Comparison of ENCODE assay signal across 12 cellular contexts in the genomic region with DNA sequence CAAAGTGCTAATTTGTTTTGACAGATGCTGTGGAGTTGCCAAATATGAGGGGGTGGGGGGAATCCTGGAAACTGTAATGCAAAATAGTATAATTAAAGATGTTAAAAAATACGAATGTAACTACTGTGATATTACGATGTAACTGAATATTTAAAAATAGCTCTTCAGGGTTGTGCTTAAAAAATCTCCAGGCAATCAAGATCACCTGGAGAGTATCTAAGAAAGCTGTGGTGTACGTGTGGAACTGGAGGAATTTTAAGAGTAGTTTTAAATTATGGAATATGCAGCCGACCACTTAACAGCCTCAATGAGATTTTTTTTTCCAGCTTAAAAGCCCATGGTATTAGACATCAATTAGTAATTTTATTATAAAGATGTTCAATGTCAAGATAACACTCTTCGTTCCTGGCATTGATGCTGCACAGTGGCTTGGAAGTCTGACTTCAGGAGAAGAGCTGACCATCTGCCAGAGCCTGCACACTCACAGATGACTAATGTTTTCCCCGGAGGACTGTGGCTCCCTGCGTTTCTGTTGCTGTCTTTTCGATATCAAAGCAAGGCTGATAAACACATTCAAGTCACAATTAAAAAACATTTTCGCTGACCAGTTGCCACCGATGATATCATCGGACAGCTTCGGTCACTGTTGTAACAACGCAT.
DNase-seq lines count a peak whose midpoint lies in the region; ATAC-seq and FAIRE-seq lines count a peak whose summit lies in the region.
"Had no signal": no experiment of that assay in that cellular context is flagged by ENCODE, and none has a peak within 500 bp of the region (broad histone marks: within the 10 kb centered on the region; RNA-seq: fewer than 3 reads in every experiment).

No MANE protein-coding gene starts in this region.

- DNase-seq in Caki2 (ENCODE audit: low read depth) (peak; percentile 47), NCI-H1694 (lab: John Stamatoyannopoulos, UW) (peak; percentile 83), astrocyte of the hippocampus (ENCODE audit: low read depth, low spot score) (peak; percentile 82), D341Med (ENCODE audit: low spot score) (no peak)
- no peak for DNase-seq in activated CD4-positive, alpha-beta T cell treated with anti-CD3 and anti-CD28 coated beads, Interleukin-2, amount 10 ng/mL, durations not matched to agents 7 days and 5 days
- DNase-seq in stimulated activated naive CD4-positive, alpha-beta T cell treated with Interleukin-2 at 50 U/mL for 16 hours (lab: John Stamatoyannopoulos, UW): no peak
- DNase-seq: CD4-positive, alpha-beta T cell; lower lobe of right lung; pancreas had no signal

- no peak for ATAC-seq in GM18873 (IDR thresholded peaks at IDR 0.05; ENCODE audit: low FRiP score, unreplicated experiment)
- ATAC-seq: lower lobe of right lung had no signal

- peaks cover 5% of the 10 kb centered on the region for H3K27me3 Mint-ChIP-seq in activated CD4-positive, alpha-beta T cell treated with anti-CD3 and anti-CD28 coated beads, Interleukin-2, amount 10 ng/mL, durations not matched to agents 7 days and 5 days

- in situ Hi-C loops in Caki2 (cut with HindIII; ENCODE audit: low pct_unique_long_range_greater_than_20kb, low sequenced_read_pairs): no loop called here

- POLR2A ChIA-PET in activated CD4-positive, alpha-beta T cell treated with anti-CD3 and anti-CD28 coated beads, Interleukin-2, amount 10 ng/mL, durations not matched to agents 7 days and 5 days (lab: Charles Lee): no interaction called here

- H3K4me3 Mint-ChIP-seq in activated CD4-positive, alpha-beta T cell treated with anti-CD3 and anti-CD28 coated beads, Interleukin-2, amount 10 ng/mL, durations not matched to agents 7 days and 5 days: no peak overlapping the region
- H3K4me3 Mint-ChIP-seq: CD4-positive, alpha-beta T cell had no signal

- H3K9me3 Mint-ChIP-seq in activated CD4-positive, alpha-beta T cell treated with anti-CD3 and anti-CD28 coated beads, Interleukin-2, amount 10 ng/mL, durations not matched to agents 7 days and 5 days: no peaks in the 10 kb centered on the region

- no peaks in the 10 kb centered on the region for H3K36me3 Mint-ChIP-seq in activated CD4-positive, alpha-beta T cell treated with anti-CD3 and anti-CD28 coated beads, Interleukin-2, amount 10 ng/mL, durations not matched to agents 7 days and 5 days (ENCODE audit: low read depth)

- no peak overlapping the region for H3K27ac Mint-ChIP-seq in activated CD4-positive, alpha-beta T cell treated with anti-CD3 and anti-CD28 coated beads, Interleukin-2, amount 10 ng/mL, durations not matched to agents 7 days and 5 days
- H3K27ac Mint-ChIP-seq: CD4-positive, alpha-beta T cell had no signal

- CTCF ChIA-PET in activated CD4-positive, alpha-beta T cell treated with anti-CD3 and anti-CD28 coated beads, Interleukin-2, amount 10 ng/mL, durations not matched to agents 7 days and 5 days (lab: Charles Lee): interaction anchor here (0.7 to 1.4 kb wide), 2 partner anchors 10 to 11 kb away, joined by 3 to 4 read pairs; no protein-coding TSS in a partner anchor

- no peaks in the 10 kb centered on the region for H3K4me1 Mint-ChIP-seq in activated CD4-positive, alpha-beta T cell treated with anti-CD3 and anti-CD28 coated beads, Interleukin-2, amount 10 ng/mL, durations not matched to agents 7 days and 5 days

- FAIRE-seq in islet of Langerhans (lab: Jason Lieb, UNC): peak; percentile 73
- FAIRE-seq: pancreas, TTC549 had no signal

Comparison
In these comparisons a context has a peak if more than half of its experiments do, and no peak if none do; other contexts are left out.
1. DNase-seq: peak in Caki2 (single experiment), NCI-H1694 (single experiment) and astrocyte of the hippocampus (single experiment); none in D341Med (single experiment), activated CD4-positive, alpha-beta T cell treated with anti-CD3 and anti-CD28 coated beads, Interleukin-2, amount 10 ng/mL, durations not matched to agents 7 days and 5 days (single experiment) and stimulated activated naive CD4-positive, alpha-beta T cell treated with Interleukin-2 at 50 U/mL for 16 hours (single experiment).